In the genomic region with DNA sequence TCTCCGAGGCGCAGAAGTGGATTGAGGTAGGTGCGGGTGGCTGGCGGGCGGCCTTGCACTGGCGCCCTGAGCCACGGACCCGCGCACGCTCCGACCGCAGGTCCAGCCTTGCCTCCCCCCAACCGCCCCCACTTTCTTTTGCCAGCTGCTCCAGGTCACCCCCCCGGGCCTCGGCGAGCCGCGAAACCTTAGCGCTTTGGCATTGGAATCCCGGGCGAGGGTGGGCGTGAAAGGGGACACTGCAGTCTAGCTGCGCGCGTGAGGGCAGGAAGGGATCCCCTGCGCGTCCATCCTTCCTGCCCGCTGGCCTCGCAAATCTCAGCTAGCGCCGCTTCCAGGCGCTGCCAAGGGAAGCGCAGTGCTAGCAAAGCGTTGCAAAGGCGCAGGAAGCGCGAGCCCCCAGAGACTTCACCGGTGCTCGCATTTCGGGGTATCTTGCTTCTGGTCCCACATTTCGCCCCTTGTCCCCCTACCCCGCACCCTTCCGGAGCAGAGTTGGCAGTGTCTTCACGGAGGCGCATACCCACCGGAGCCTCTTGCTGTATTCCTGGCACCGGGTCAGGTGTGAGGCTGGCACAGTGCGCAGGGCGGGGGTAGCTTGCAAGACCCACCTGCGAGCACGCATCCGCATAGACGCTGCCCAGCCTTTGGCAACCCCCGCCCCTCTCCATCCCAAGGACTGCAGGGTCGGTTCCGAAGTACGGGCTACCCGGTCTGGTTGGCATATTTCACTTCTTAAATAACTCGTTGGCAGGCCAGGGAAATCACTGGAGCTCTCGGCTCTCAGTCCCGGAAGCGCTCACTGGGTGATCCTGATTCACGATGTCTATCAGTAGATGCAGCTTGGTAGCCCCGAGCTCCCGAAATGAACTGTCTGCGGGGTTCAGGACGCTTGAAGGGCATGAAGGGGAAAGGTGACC, we compare ENCODE assay signal across 8 cellular contexts.
DNase-seq lines count a peak whose midpoint lies in the region; ATAC-seq and TF ChIP-seq lines count a peak whose summit lies in the region.

No MANE protein-coding gene starts in this region.

- H3K27ac ChIP-seq in duodenal mucosa (ENCODE audit: low read depth, low read length) (peak overlapping the region; percentile 14), lower lobe of right lung (peak overlapping the region; percentile 87), tibial artery (peak overlapping the region; percentile 89 to 95)

- H3K4me3 ChIP-seq in duodenal mucosa (ENCODE audit: low read depth in 1 of 2, low read length in 2 of 2) (peak overlapping the region; percentile 75 to 76), lower lobe of right lung (peak overlapping the region; percentile 80), tibial artery (peak overlapping the region; percentile 86 to 90)

- peak; percentile 64 for DNase-seq in GM03348 (ENCODE audit: low spot score)
- peak; percentile 44 for DNase-seq in NCI-H2196 (lab: John Stamatoyannopoulos, UW; ENCODE audit: unreplicated experiment)
- DNase-seq in lower lobe of right lung = peak; percentile 66
- DNase-seq in tibial artery = peak; percentile 56 to 80
- no peak for DNase-seq in GF-D8 (lab: John Stamatoyannopoulos, UW)

- peaks cover 9 to 10% of the 10 kb centered on the region in 2 donors for H3K4me1 ChIP-seq in duodenal mucosa (ENCODE audit: control insufficient read depth in 1 of 2, insufficient read depth in 2 of 2, low read length in 2 of 2)
- peaks cover 38% of the 10 kb centered on the region for H3K4me1 ChIP-seq in lower lobe of right lung
- H3K4me1 ChIP-seq in tibial artery = peaks cover 3 to 54% (median 32%) of the 10 kb centered on the region in 4 donors

- H3K36me3 ChIP-seq in duodenal mucosa (ENCODE audit: control insufficient read depth in 1 of 2, insufficient read depth in 2 of 2, low read length in 2 of 2) (no peaks in the 10 kb centered on the region), lower lobe of right lung (no peaks in the 10 kb centered on the region), tibial artery (no peaks in the 10 kb centered on the region)

- intact Hi-C loops in lower lobe of right lung (cut with DNase I) = no loop called here
- intact Hi-C loops in tibial artery (cut with DNase I; ENCODE audit: low total_unique reads) = loop anchor here (5.0 kb wide), 2 partner anchors 61 to 261 kb away; no protein-coding TSS in a partner anchor

- ATAC-seq in lower lobe of right lung = peak; percentile 10 to 24
- ATAC-seq in GM21786 (IDR thresholded peaks at IDR 0.05; ENCODE audit: unreplicated experiment) = no peak
- no peak for ATAC-seq in HG03095 (IDR thresholded peaks at IDR 0.05; ENCODE audit: unreplicated experiment)

- H3K9me3 ChIP-seq in duodenal mucosa (ENCODE audit: control insufficient read depth in 1 of 2, low read length in 2 of 2) (no peaks in the 10 kb centered on the region), lower lobe of right lung (no peaks in the 10 kb centered on the region), tibial artery (no peaks in the 10 kb centered on the region)

- peaks cover 11 to 36% of the 10 kb centered on the region in 2 donors for H3K27me3 ChIP-seq in duodenal mucosa (ENCODE audit: control insufficient read depth in 1 of 2, insufficient read depth in 2 of 2, low read length in 2 of 2)
- H3K27me3 ChIP-seq in lower lobe of right lung (ENCODE audit: low read depth) = no peaks in the 10 kb centered on the region
- H3K27me3 ChIP-seq in tibial artery = no peaks in the 10 kb centered on the region

- peak overlapping the region; percentile 37 to 63 for H3K9ac ChIP-seq in duodenal mucosa (ENCODE audit: low read depth in 1 of 2, low read length in 2 of 2)

- TF ChIP-seq CTCF in lower lobe of right lung (IDR thresholded peaks at IDR 0.05) (no peak), tibial artery (IDR thresholded peaks at IDR 0.05) (no peak)

Comparison
In these comparisons a context has a peak if more than half of its experiments do, and no peak if none do; other contexts are left out.
1. H3K27ac ChIP-seq: peak in every context shown above with its lines; median percentile 92 in tibial artery; 87 in lower lobe of right lung; 14 in duodenal mucosa.
2. ATAC-seq: peak in lower lobe of right lung (2 of 2); none in GM21786 (single experiment) and HG03095 (single experiment).
3. Peak in every context shown above with its lines, with median percentiles within 50 percentile points of each other: H3K4me3 ChIP-seq.